In genomic region chr19:6218497-6219146, GRCh38 we compare ENCODE assay signal across 7 cellular contexts.
DNase-seq lines count a peak whose midpoint lies in the region; ATAC-seq and TF ChIP-seq lines count a peak whose summit lies in the region.

No MANE protein-coding gene starts in this region.

- H3K36me3 ChIP-seq in sigmoid colon: peaks cover 0 to 47% (median 8%) of the 10 kb centered on the region in 4 donors

- H3K27ac Mint-ChIP-seq in T-helper 2 cell treated with Interferon-gamma antibody and Interleukin-4, amounts not matched to agents 5 μg/mL and 100 μg/mL, for 36 hours: no peak overlapping the region

- no peaks in the 10 kb centered on the region for H3K9me3 ChIP-seq in right cardiac atrium (ENCODE audit: control insufficient read depth, low read length)
- H3K9me3 ChIP-seq in sigmoid colon: no peaks in the 10 kb centered on the region

- peak; percentile 88 for DNase-seq in GM12865 (ENCODE audit: low read depth)
- peak; percentile 72 for DNase-seq in M059J (ENCODE audit: low read depth)
- peak; percentile 69 for DNase-seq in T-helper 2 cell treated with Interferon-gamma antibody and Interleukin-4, amounts not matched to agents 5 μg/mL and 100 μg/mL, for 36 hours (ENCODE audit: low spot score)
- DNase-seq in anterior cingulate cortex (lab: John Stamatoyannopoulos, UW): peak in 56 of 58 donors; percentile 32 to 95 (median 78)
- DNase-seq in right cardiac atrium: peak; percentile 91 to 97 (median 96)
- DNase-seq in sigmoid colon: peak; percentile 95

- H3K4me1 ChIP-seq in right cardiac atrium (ENCODE audit: control insufficient read depth, insufficient read depth, low read length) (peaks cover 28% of the 10 kb centered on the region), sigmoid colon (peaks cover 0 to 50% (median 40%) of the 10 kb centered on the region in 4 donors)

- TF ChIP-seq EP300 in sigmoid colon (IDR thresholded peaks at IDR 0.05): no peak

- no peaks in the 10 kb centered on the region for H3K27me3 ChIP-seq in right cardiac atrium (ENCODE audit: control insufficient read depth, insufficient read depth)
- H3K27me3 ChIP-seq in sigmoid colon: no peaks in the 10 kb centered on the region

- ATAC-seq in right cardiac atrium (peak; percentile 60 to 74), GM21619 (IDR thresholded peaks at IDR 0.05; ENCODE audit: unreplicated experiment) (no peak)

- H3K4me3 Mint-ChIP-seq in T-helper 2 cell treated with Interferon-gamma antibody and Interleukin-4, amounts not matched to agents 5 μg/mL and 100 μg/mL, for 36 hours: no peak overlapping the region

- no peak for TF ChIP-seq POLR2A in sigmoid colon (IDR thresholded peaks at IDR 0.05)

- intact Hi-C loops in right cardiac atrium (cut with DNase I) (loop anchor here (2.0 to 5.0 kb wide), 3 partner anchors 79 to 84 kb away; no protein-coding TSS in a partner anchor), sigmoid colon (cut with DNase I) (loop anchor here (2.0 to 5.0 kb wide), 2 partner anchors 54 to 82 kb away; no protein-coding TSS in a partner anchor)

- TF ChIP-seq CTCF in GM12865 (IDR thresholded peaks at IDR 0.05; ENCODE audit: insufficient read depth, low read depth, low read length, missing control alignments) (peak; percentile 97), sigmoid colon (IDR thresholded peaks at IDR 0.05) (peak; percentile 98 to 100 (median 99))

- H3K27me3 Mint-ChIP-seq in T-helper 2 cell treated with Interferon-gamma antibody and Interleukin-4, amounts not matched to agents 5 μg/mL and 100 μg/mL, for 36 hours (ENCODE audit: low read depth): no peaks in the 10 kb centered on the region

- WGBS in right cardiac atrium: 37% methylated on average over 17 of the region's 17 CpGs
- WGBS in sigmoid colon, 2 donors: 42 to 52% methylated on average over 17 of the region's 17 CpGs

- no peak overlapping the region for H3K4me3 ChIP-seq in GM12865 (ENCODE audit: low read depth, low read length)
- no peak overlapping the region for H3K4me3 ChIP-seq in right cardiac atrium (ENCODE audit: low read length)
- H3K4me3 ChIP-seq in sigmoid colon: no peak overlapping the region

- H3K4me1 Mint-ChIP-seq in T-helper 2 cell treated with Interferon-gamma antibody and Interleukin-4, amounts not matched to agents 5 μg/mL and 100 μg/mL, for 36 hours (ENCODE audit: low read depth): peaks cover 4% of the 10 kb centered on the region

- no peaks in the 10 kb centered on the region for H3K36me3 Mint-ChIP-seq in T-helper 2 cell treated with Interferon-gamma antibody and Interleukin-4, amounts not matched to agents 5 μg/mL and 100 μg/mL, for 36 hours (ENCODE audit: low read depth)

- H3K27ac ChIP-seq in right cardiac atrium (ENCODE audit: low read length) (no peak overlapping the region), sigmoid colon (peak overlapping the region; percentile 7 to 65 (median 55))

- H3K9me3 Mint-ChIP-seq in T-helper 2 cell treated with Interferon-gamma antibody and Interleukin-4, amounts not matched to agents 5 μg/mL and 100 μg/mL, for 36 hours: no peaks in the 10 kb centered on the region
